2 cellular contexts compared by ENCODE assay signal in genomic region chr12:55862931-55863330, GRCh38. TPM values are rescaled to one million over a fixed set of nuclear protein-coding genes. Genes with fewer than 3 reads are reported as not detected.
"Had no signal": no experiment of that assay in that cellular context is flagged by ENCODE, and none has a peak within 500 bp of the region (broad histone marks: within the 10 kb centered on the region; RNA-seq: fewer than 3 reads in every experiment).

No MANE protein-coding gene starts in this region.

RNA-seq across cellular contexts. Expression of gene MMP19, which starts 20.2 kb away (rescaled TPM):
- total RNA-seq: OCI-LY7, SK-MEL-5 had no signal
